In genomic region chr10:91036807-91037405, GRCh38 we compare ENCODE assay signal across 18 cellular contexts.
DNase-seq lines count a peak whose midpoint lies in the region; ATAC-seq and TF ChIP-seq lines count a peak whose summit lies in the region.
"Had no signal": no experiment of that assay in that cellular context is flagged by ENCODE, and none has a peak within 500 bp of the region (broad histone marks: within the 10 kb centered on the region; RNA-seq: fewer than 3 reads in every experiment).

No MANE protein-coding gene starts in this region.

- intact Hi-C loops in Right ventricle myocardium inferior (cut with DNase I): no loop called here

- H3K4me3 ChIP-seq in fibroblast of mammary gland (ENCODE audit: control insufficient read depth, low read depth, low read length): no peak overlapping the region
- H3K4me3 ChIP-seq: lung, testis had no signal

- peak; percentile 49 for DNase-seq in G401 (ENCODE audit: low spot score)
- peak; percentile 45 for DNase-seq in fibroblast of mammary gland (ENCODE audit: low read depth)
- DNase-seq in renal cortical epithelial cell (ENCODE audit: low read depth): peak; percentile 3
- no peak for DNase-seq in NCI-H774 (lab: John Stamatoyannopoulos, UW)
- no peak for DNase-seq in Right ventricle myocardium inferior (ENCODE audit: missing footprints)
- no peak for DNase-seq in activated naive CD4-positive, alpha-beta T cell treated with anti-CD3 and anti-CD28 coated beads, Interleukin-2, amount 50 U/mL, for 72 hours (ENCODE audit: low spot score in 2 of 2)
- DNase-seq: activated CD4-positive, alpha-beta T cell treated with anti-CD3 and anti-CD28 coated beads for 36 hours; activated CD8-positive, alpha-beta T cell treated with anti-CD3 and anti-CD28 coated beads, Interleukin-2, amount 10 ng/mL, durations not matched to agents 7 days and 5 days; CD4-positive, alpha-beta memory T cell; effector CD4-positive, alpha-beta T cell; NCI-H1105 treated with DMSO at 0.1 percent for 48 hours; NCI-H2029; stimulated activated naive CD4-positive, alpha-beta T cell treated with Interleukin-2 at 50 U/mL for 16 hours; testis had no signal

- no peak for ATAC-seq in activated T-helper 17 cell treated with anti-CD3 and anti-CD28 coated beads, Interleukin-2, amount 50 U/mL, for 72 hours (replicated peaks)
- no peak for ATAC-seq in Right ventricle myocardium inferior
- no peak for ATAC-seq in activated naive CD4-positive, alpha-beta T cell treated with anti-CD3 and anti-CD28 coated beads, Interleukin-2, amount 50 U/mL, for 72 hours
- ATAC-seq: activated CD4-positive, alpha-beta T cell treated with anti-CD3 and anti-CD28 coated beads for 36 hours; activated CD8-positive, alpha-beta T cell treated with anti-CD3 and anti-CD28 coated beads, Interleukin-2, amount 10 ng/mL, durations not matched to agents 7 days and 5 days had no signal

- peaks cover 14% of the 10 kb centered on the region for H3K4me1 Mint-ChIP-seq in activated T-helper 17 cell treated with anti-CD3 and anti-CD28 coated beads, Interleukin-2, amount 50 U/mL, for 72 hours

- no peaks in the 10 kb centered on the region for H3K36me3 Mint-ChIP-seq in activated T-helper 17 cell treated with anti-CD3 and anti-CD28 coated beads, Interleukin-2, amount 50 U/mL, for 72 hours (ENCODE audit: low read depth)
- H3K36me3 Mint-ChIP-seq in activated naive CD4-positive, alpha-beta T cell treated with anti-CD3 and anti-CD28 coated beads, Interleukin-2, amount 50 U/mL, for 72 hours: peaks cover 4 to 6% of the 10 kb centered on the region in 2 donors
- H3K36me3 Mint-ChIP-seq: CD4-positive, alpha-beta memory T cell had no signal

- no peaks in the 10 kb centered on the region for H3K27me3 Mint-ChIP-seq in activated T-helper 17 cell treated with anti-CD3 and anti-CD28 coated beads, Interleukin-2, amount 50 U/mL, for 72 hours
- H3K27me3 Mint-ChIP-seq: activated CD4-positive, alpha-beta T cell treated with anti-CD3 and anti-CD28 coated beads for 36 hours; activated naive CD8-positive, alpha-beta T cell; CD4-positive, alpha-beta memory T cell had no signal

- H3K9me3 Mint-ChIP-seq in activated T-helper 17 cell treated with anti-CD3 and anti-CD28 coated beads, Interleukin-2, amount 50 U/mL, for 72 hours: peaks cover 4% of the 10 kb centered on the region
- H3K9me3 Mint-ChIP-seq in activated naive CD4-positive, alpha-beta T cell treated with anti-CD3 and anti-CD28 coated beads, Interleukin-2, amount 50 U/mL, for 72 hours: peaks cover 4 to 5% of the 10 kb centered on the region in 2 donors

- TF ChIP-seq CTCF in fibroblast of mammary gland (conservative IDR thresholded peaks at IDR 0.05; ENCODE audit: control insufficient read depth, insufficient read depth, low read depth, low read length): no peak

- in situ Hi-C loops in G401 (cut with HindIII; ENCODE audit: low sequenced_read_pairs): no loop called here

- H3K27ac Mint-ChIP-seq in activated T-helper 17 cell treated with anti-CD3 and anti-CD28 coated beads, Interleukin-2, amount 50 U/mL, for 72 hours: peak overlapping the region; percentile 18
- H3K27ac Mint-ChIP-seq in activated naive CD4-positive, alpha-beta T cell treated with anti-CD3 and anti-CD28 coated beads, Interleukin-2, amount 50 U/mL, for 72 hours: peak overlapping the region in 1 of 2 donors; percentile 44
- H3K27ac Mint-ChIP-seq: activated CD4-positive, alpha-beta T cell treated with anti-CD3 and anti-CD28 coated beads for 36 hours; activated CD8-positive, alpha-beta T cell treated with anti-CD3 and anti-CD28 coated beads, Interleukin-2, amount 10 ng/mL, durations not matched to agents 7 days and 5 days; activated naive CD8-positive, alpha-beta T cell; CD4-positive, alpha-beta memory T cell; T-helper 1 cell treated with Interleukin-12 subunit alpha and Interleukin-12 subunit beta and Interleukin-4 antibody, amounts not matched to agents 30 μg/mL and 1 μg/mL, for 36 hours had no signal

- H3K4me3 Mint-ChIP-seq in activated T-helper 17 cell treated with anti-CD3 and anti-CD28 coated beads, Interleukin-2, amount 50 U/mL, for 72 hours: no peak overlapping the region
- H3K4me3 Mint-ChIP-seq: activated CD4-positive, alpha-beta T cell treated with anti-CD3 and anti-CD28 coated beads for 36 hours; activated CD8-positive, alpha-beta T cell treated with anti-CD3 and anti-CD28 coated beads, Interleukin-2, amount 10 ng/mL, durations not matched to agents 7 days and 5 days; activated naive CD8-positive, alpha-beta T cell; CD4-positive, alpha-beta memory T cell; T-helper 1 cell treated with Interleukin-12 subunit alpha and Interleukin-12 subunit beta and Interleukin-4 antibody, amounts not matched to agents 30 μg/mL and 1 μg/mL, for 36 hours had no signal

Comparison
In these comparisons a context has a peak if more than half of its experiments do, and no peak if none do; other contexts are left out.
1. DNase-seq: peak in G401 (single experiment), fibroblast of mammary gland (single experiment) and renal cortical epithelial cell (single experiment); none in NCI-H774 (single experiment), Right ventricle myocardium inferior (single experiment) and activated naive CD4-positive, alpha-beta T cell treated with anti-CD3 and anti-CD28 coated beads, Interleukin-2, amount 50 U/mL, for 72 hours (0 of 2).